1 cellular context compared by ENCODE assay signal in the genomic region with DNA sequence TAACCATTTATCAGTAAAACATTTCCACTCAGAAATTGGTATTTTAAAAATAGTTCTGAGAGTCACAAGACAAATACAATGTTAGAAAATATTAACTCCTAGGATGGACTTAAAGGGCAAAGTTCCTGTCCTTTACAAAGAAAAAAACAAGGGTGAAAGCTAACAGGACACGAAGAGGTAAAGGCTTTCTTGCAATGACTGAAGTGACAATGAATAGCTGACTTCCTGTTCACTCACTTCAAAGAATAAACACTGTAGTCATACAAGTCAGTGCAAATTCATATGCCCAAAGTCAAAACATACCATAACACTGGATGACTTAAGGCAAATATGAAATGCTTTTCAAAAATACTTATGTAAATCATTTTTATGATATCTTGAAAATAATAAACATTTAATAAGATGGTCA.
TF ChIP-seq lines count a peak whose summit lies in the region.

No MANE protein-coding gene starts in this region.

TF ChIP-seq in HepG2, 621 proteins besides CTCF, POLR2A, EP300 and RAD21 (continued from another document and continues in another):
- TF ChIP-seq, protein P1, sequence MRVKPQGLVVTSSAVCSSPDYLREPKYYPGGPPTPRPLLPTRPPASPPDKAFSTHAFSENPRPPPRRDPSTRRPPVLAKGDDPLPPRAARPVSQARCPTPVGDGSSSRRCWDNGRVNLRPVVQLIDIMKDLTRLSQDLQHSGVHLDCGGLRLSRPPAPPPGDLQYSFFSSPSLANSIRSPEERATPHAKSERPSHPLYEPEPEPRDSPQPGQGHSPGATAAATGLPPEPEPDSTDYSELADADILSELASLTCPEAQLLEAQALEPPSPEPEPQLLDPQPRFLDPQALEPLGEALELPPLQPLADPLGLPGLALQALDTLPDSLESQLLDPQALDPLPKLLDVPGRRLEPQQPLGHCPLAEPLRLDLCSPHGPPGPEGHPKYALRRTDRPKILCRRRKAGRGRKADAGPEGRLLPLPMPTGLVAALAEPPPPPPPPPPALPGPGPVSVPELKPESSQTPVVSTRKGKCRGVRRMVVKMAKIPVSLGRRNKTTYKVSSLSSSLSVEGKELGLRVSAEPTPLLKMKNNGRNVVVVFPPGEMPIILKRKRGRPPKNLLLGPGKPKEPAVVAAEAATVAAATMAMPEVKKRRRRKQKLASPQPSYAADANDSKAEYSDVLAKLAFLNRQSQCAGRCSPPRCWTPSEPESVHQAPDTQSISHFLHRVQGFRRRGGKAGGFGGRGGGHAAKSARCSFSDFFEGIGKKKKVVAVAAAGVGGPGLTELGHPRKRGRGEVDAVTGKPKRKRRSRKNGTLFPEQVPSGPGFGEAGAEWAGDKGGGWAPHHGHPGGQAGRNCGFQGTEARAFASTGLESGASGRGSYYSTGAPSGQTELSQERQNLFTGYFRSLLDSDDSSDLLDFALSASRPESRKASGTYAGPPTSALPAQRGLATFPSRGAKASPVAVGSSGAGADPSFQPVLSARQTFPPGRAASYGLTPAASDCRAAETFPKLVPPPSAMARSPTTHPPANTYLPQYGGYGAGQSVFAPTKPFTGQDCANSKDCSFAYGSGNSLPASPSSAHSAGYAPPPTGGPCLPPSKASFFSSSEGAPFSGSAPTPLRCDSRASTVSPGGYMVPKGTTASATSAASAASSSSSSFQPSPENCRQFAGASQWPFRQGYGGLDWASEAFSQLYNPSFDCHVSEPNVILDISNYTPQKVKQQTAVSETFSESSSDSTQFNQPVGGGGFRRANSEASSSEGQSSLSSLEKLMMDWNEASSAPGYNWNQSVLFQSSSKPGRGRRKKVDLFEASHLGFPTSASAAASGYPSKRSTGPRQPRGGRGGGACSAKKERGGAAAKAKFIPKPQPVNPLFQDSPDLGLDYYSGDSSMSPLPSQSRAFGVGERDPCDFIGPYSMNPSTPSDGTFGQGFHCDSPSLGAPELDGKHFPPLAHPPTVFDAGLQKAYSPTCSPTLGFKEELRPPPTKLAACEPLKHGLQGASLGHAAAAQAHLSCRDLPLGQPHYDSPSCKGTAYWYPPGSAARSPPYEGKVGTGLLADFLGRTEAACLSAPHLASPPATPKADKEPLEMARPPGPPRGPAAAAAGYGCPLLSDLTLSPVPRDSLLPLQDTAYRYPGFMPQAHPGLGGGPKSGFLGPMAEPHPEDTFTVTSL (CRISPR knock-in tag; IDR thresholded peaks at IDR 0.05; ENCODE audit: borderline replicate concordance), result peak; percentile 98
- TF ChIP-seq, protein P2, sequence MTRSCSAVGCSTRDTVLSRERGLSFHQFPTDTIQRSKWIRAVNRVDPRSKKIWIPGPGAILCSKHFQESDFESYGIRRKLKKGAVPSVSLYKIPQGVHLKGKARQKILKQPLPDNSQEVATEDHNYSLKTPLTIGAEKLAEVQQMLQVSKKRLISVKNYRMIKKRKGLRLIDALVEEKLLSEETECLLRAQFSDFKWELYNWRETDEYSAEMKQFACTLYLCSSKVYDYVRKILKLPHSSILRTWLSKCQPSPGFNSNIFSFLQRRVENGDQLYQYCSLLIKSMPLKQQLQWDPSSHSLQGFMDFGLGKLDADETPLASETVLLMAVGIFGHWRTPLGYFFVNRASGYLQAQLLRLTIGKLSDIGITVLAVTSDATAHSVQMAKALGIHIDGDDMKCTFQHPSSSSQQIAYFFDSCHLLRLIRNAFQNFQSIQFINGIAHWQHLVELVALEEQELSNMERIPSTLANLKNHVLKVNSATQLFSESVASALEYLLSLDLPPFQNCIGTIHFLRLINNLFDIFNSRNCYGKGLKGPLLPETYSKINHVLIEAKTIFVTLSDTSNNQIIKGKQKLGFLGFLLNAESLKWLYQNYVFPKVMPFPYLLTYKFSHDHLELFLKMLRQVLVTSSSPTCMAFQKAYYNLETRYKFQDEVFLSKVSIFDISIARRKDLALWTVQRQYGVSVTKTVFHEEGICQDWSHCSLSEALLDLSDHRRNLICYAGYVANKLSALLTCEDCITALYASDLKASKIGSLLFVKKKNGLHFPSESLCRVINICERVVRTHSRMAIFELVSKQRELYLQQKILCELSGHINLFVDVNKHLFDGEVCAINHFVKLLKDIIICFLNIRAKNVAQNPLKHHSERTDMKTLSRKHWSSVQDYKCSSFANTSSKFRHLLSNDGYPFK (CRISPR knock-in tag; IDR thresholded peaks at IDR 0.05; ENCODE audit: borderline replicate concordance), result no peak
- TF ChIP-seq MLLT10 (CRISPR knock-in tag; IDR thresholded peaks at IDR 0.05), result no peak
- no peak for TF ChIP-seq ZNF550 (CRISPR knock-in tag; IDR thresholded peaks at IDR 0.05; ENCODE audit: borderline replicate concordance)
- TF ChIP-seq KMT2B (CRISPR knock-in tag; IDR thresholded peaks at IDR 0.05), result peak; percentile 32; the same call in 1 of the 2 replicates
- TF ChIP-seq, protein P3, sequence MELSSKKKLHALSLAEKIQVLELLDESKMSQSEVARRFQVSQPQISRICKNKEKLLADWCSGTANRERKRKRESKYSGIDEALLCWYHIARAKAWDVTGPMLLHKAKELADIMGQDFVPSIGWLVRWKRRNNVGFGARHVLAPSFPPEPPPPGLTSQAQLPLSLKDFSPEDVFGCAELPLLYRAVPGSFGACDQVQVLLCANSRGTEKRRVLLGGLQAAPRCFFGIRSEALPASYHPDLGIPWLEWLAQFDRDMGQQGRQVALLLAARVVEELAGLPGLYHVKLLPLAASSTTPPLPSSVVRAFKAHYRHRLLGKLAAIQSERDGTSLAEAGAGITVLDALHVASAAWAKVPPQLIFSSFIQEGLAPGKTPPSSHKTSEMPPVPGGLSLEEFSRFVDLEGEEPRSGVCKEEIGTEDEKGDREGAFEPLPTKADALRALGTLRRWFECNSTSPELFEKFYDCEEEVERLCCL (CRISPR knock-in tag; IDR thresholded peaks at IDR 0.05; ENCODE audit: borderline replicate concordance), result no peak
- TF ChIP-seq ZNF180 (CRISPR knock-in tag; IDR thresholded peaks at IDR 0.05; ENCODE audit: borderline replicate concordance, low read depth), result no peak
- TF ChIP-seq PLSCR1 (CRISPR knock-in tag; IDR thresholded peaks at IDR 0.05; ENCODE audit: borderline replicate concordance), result no peak
- TF ChIP-seq ZSCAN9 (CRISPR knock-in tag; IDR thresholded peaks at IDR 0.05; ENCODE audit: borderline replicate concordance), result peak; percentile 57; the same call in 1 of the 2 replicates
- no peak for TF ChIP-seq ZNF879 (CRISPR knock-in tag; IDR thresholded peaks at IDR 0.05)
- TF ChIP-seq, protein P4, sequence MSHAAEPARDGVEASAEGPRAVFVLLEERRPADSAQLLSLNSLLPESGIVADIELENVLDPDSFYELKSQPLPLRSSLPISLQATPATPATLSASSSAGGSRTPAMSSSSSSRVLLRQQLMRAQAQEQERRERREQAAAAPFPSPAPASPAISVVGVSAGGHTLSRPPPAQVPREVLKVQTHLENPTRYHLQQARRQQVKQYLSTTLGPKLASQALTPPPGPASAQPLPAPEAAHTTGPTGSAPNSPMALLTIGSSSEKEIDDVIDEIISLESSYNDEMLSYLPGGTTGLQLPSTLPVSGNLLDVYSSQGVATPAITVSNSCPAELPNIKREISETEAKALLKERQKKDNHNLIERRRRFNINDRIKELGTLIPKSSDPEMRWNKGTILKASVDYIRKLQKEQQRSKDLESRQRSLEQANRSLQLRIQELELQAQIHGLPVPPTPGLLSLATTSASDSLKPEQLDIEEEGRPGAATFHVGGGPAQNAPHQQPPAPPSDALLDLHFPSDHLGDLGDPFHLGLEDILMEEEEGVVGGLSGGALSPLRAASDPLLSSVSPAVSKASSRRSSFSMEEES (CRISPR knock-in tag; IDR thresholded peaks at IDR 0.05), result peak; percentile 95
- no peak for TF ChIP-seq GTF3A (CRISPR knock-in tag; conservative IDR thresholded peaks at IDR 0.05)
- TF ChIP-seq HNF4G (IDR thresholded peaks at IDR 0.05; ENCODE audit: borderline replicate concordance, low read depth, low read length), result peak; percentile 86
- peak; percentile 32; the same call in 1 of the 2 replicates for TF ChIP-seq HNF4G (CRISPR knock-in tag; IDR thresholded peaks at IDR 0.05; ENCODE audit: borderline replicate concordance, low read depth)
- no peak for TF ChIP-seq RBM39 (IDR thresholded peaks at IDR 0.05; ENCODE audit: low read depth, low read length, poor library complexity, severe bottlenecking)
- no peak for TF ChIP-seq ETS1 (CRISPR knock-in tag; IDR thresholded peaks at IDR 0.05)
- TF ChIP-seq ZNF790 (CRISPR knock-in tag; IDR thresholded peaks at IDR 0.05; ENCODE audit: borderline replicate concordance), result no peak
- no peak for TF ChIP-seq ZNF563 (CRISPR knock-in tag; IDR thresholded peaks at IDR 0.05)
- no peak for TF ChIP-seq NCOA5 (CRISPR knock-in tag; IDR thresholded peaks at IDR 0.05)
- no peak for TF ChIP-seq KDM5B (CRISPR knock-in tag; IDR thresholded peaks at IDR 0.05; ENCODE audit: borderline replicate concordance)
- TF ChIP-seq ZNF337 (CRISPR knock-in tag; IDR thresholded peaks at IDR 0.05; ENCODE audit: borderline replicate concordance, low read depth), result 0 out of 2 replicates have a peak, but pooled peaks have one; percentile 49
- TF ChIP-seq, protein P5, sequence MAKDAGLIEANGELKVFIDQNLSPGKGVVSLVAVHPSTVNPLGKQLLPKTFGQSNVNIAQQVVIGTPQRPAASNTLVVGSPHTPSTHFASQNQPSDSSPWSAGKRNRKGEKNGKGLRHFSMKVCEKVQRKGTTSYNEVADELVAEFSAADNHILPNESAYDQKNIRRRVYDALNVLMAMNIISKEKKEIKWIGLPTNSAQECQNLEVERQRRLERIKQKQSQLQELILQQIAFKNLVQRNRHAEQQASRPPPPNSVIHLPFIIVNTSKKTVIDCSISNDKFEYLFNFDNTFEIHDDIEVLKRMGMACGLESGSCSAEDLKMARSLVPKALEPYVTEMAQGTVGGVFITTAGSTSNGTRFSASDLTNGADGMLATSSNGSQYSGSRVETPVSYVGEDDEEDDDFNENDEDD (CRISPR knock-in tag; IDR thresholded peaks at IDR 0.05; ENCODE audit: borderline replicate concordance), result no peak
- no peak for TF ChIP-seq MBNL3 (CRISPR knock-in tag; conservative IDR thresholded peaks at IDR 0.05)
- no peak for TF ChIP-seq ZFYVE20 (CRISPR knock-in tag; IDR thresholded peaks at IDR 0.05; ENCODE audit: borderline replicate concordance, low read depth)
- 0 out of 2 replicates have a peak, but pooled peaks have one; percentile 25 for TF ChIP-seq ATF1 (CRISPR knock-in tag; IDR thresholded peaks at IDR 0.05)
- TF ChIP-seq ZFP82 (CRISPR knock-in tag; IDR thresholded peaks at IDR 0.05; ENCODE audit: borderline replicate concordance), result no peak
- 0 out of 2 replicates have a peak, but pooled peaks have one; percentile 16 for TF ChIP-seq HOXA3 (CRISPR knock-in tag; IDR thresholded peaks at IDR 0.05)
- TF ChIP-seq, protein P6, sequence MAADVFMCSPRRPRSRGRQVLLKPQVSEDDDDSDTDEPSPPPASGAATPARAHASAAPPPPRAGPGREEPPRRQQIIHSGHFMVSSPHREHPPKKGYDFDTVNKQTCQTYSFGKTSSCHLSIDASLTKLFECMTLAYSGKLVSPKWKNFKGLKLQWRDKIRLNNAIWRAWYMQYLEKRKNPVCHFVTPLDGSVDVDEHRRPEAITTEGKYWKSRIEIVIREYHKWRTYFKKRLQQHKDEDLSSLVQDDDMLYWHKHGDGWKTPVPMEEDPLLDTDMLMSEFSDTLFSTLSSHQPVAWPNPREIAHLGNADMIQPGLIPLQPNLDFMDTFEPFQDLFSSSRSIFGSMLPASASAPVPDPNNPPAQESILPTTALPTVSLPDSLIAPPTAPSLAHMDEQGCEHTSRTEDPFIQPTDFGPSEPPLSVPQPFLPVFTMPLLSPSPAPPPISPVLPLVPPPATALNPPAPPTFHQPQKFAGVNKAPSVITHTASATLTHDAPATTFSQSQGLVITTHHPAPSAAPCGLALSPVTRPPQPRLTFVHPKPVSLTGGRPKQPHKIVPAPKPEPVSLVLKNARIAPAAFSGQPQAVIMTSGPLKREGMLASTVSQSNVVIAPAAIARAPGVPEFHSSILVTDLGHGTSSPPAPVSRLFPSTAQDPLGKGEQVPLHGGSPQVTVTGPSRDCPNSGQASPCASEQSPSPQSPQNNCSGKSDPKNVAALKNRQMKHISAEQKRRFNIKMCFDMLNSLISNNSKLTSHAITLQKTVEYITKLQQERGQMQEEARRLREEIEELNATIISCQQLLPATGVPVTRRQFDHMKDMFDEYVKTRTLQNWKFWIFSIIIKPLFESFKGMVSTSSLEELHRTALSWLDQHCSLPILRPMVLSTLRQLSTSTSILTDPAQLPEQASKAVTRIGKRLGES (CRISPR knock-in tag; IDR thresholded peaks at IDR 0.05; ENCODE audit: borderline replicate concordance), result no peak
- TF ChIP-seq ZSCAN21 (CRISPR knock-in tag; IDR thresholded peaks at IDR 0.05; ENCODE audit: borderline replicate concordance), result no peak
- peak; percentile 97 for TF ChIP-seq MEF2D (CRISPR knock-in tag; IDR thresholded peaks at IDR 0.05)
- TF ChIP-seq, protein P7, sequence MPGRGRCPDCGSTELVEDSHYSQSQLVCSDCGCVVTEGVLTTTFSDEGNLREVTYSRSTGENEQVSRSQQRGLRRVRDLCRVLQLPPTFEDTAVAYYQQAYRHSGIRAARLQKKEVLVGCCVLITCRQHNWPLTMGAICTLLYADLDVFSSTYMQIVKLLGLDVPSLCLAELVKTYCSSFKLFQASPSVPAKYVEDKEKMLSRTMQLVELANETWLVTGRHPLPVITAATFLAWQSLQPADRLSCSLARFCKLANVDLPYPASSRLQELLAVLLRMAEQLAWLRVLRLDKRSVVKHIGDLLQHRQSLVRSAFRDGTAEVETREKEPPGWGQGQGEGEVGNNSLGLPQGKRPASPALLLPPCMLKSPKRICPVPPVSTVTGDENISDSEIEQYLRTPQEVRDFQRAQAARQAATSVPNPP (CRISPR knock-in tag; IDR thresholded peaks at IDR 0.05), result no peak
- no peak; the same call in 1 of the 2 replicates for TF ChIP-seq MLX (CRISPR knock-in tag; IDR thresholded peaks at IDR 0.05)
- TF ChIP-seq XRCC5 (optimal IDR thresholded peaks at IDR 0.05; ENCODE audit: low read length), result no peak
- TF ChIP-seq, protein P8, sequence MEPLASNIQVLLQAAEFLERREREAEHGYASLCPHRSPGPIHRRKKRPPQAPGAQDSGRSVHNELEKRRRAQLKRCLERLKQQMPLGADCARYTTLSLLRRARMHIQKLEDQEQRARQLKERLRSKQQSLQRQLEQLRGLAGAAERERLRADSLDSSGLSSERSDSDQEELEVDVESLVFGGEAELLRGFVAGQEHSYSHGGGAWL (CRISPR knock-in tag; IDR thresholded peaks at IDR 0.05), result no peak
- no peak for TF ChIP-seq ZBTB7B (CRISPR knock-in tag; IDR thresholded peaks at IDR 0.05)
